ENCODE assay signal across 19 cellular contexts in the genomic region with DNA sequence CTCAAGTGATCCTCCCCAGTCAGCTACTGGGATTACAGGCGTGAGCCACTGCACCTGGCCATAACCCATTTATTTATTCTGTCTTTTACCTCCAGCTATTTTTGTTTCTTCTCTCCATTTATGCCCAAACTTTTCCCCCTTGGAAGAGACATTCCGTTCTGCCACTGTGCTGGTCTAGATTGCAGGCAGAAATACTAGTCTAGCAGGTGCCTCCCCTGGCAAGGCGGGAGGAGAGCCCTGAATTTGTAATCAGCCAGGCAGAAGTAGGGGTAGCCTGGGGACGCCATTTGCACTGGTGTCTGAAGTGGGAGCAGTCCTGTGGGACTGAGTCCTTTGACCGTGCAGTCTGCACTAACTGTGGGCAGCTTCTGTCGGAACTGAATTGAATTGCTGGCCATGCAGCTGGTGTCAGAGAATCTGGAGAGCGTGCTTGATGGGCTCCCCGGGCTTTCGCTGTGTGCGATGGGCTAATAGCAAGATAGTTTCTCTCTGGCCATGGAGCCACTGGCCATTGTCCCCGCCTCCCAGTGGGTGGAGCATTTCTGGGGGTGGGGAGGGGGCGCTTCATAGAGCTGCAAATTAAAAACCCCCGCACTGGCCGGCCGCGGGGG. TPM values are rescaled to one million over a fixed set of nuclear protein-coding genes. Genes with fewer than 3 reads are reported as not detected.
DNase-seq lines count a peak whose midpoint lies in the region; ATAC-seq, FAIRE-seq and TF ChIP-seq lines count a peak whose summit lies in the region.
"Had no signal": no experiment of that assay in that cellular context is flagged by ENCODE, and none has a peak within 500 bp of the region (broad histone marks: within the 10 kb centered on the region; RNA-seq: fewer than 3 reads in every experiment).

No MANE protein-coding gene starts in this region.

- H3K27me3 Mint-ChIP-seq in CD8-positive, alpha-beta T cell (ENCODE audit: low read depth) = no peaks in the 10 kb centered on the region
- H3K27me3 Mint-ChIP-seq in T-helper 17 cell (no peaks in the 10 kb centered on the region), natural killer cell (ENCODE audit: low read depth in 2 of 2) (no peaks in the 10 kb centered on the region)

- ATAC-seq in CD8-positive, alpha-beta T cell = no peak
- ATAC-seq in T-helper 17 cell = no peak
- no peak for ATAC-seq in natural killer cell
- ATAC-seq in GM21360 (IDR thresholded peaks at IDR 0.05; ENCODE audit: unreplicated experiment) = no peak
- ATAC-seq: mucosa of descending colon had no signal

- H3K4me1 ChIP-seq in CD8-positive, alpha-beta T cell (ENCODE audit: insufficient read depth, low read length) = peaks cover 74% of the 10 kb centered on the region

- peak overlapping the region; percentile 98 for H3K27ac Mint-ChIP-seq in CD8-positive, alpha-beta T cell
- H3K27ac Mint-ChIP-seq in T-helper 17 cell = peak overlapping the region; percentile 56
- H3K27ac Mint-ChIP-seq in natural killer cell = peak overlapping the region; percentile 93 to 97

- FAIRE-seq in HTR-8/SVneo (lab: Jason Lieb, UNC) = no peak

- H3K9me3 Mint-ChIP-seq in CD8-positive, alpha-beta T cell = peaks cover 2% of the 10 kb centered on the region
- peaks cover 0 to 2% of the 10 kb centered on the region in 2 donors for H3K9me3 Mint-ChIP-seq in natural killer cell

- intact Hi-C loops in CD8-positive, alpha-beta T cell (cut with DNase I, micrococcal nuclease) = no loop called here
- intact Hi-C loops in natural killer cell (cut with micrococcal nuclease) = no loop called here

- H3K36me3 Mint-ChIP-seq in CD8-positive, alpha-beta T cell = peaks cover 3% of the 10 kb centered on the region
- H3K36me3 Mint-ChIP-seq in T-helper 17 cell (ENCODE audit: low read depth) = no peaks in the 10 kb centered on the region
- H3K36me3 Mint-ChIP-seq in natural killer cell = no peaks in the 10 kb centered on the region

- H3K4me3 ChIP-seq in CD8-positive, alpha-beta T cell (ENCODE audit: low read depth, low read length) = no peak overlapping the region
- H3K4me3 ChIP-seq: cardiac muscle cell, mucosa of descending colon had no signal

- H3K9me3 ChIP-seq in CD8-positive, alpha-beta T cell (ENCODE audit: low read length) = no peaks in the 10 kb centered on the region
- no peaks in the 10 kb centered on the region for H3K9me3 ChIP-seq in T-helper 17 cell (ENCODE audit: control insufficient read depth, low read length, poor library complexity, severe bottlenecking)
- H3K9me3 ChIP-seq: mucosa of descending colon had no signal

- peak; percentile 22 for DNase-seq in NCI-H2227 (lab: John Stamatoyannopoulos, UW; ENCODE audit: unreplicated experiment)
- no peak for DNase-seq in NCI-H2227 treated with DMSO at 0.1 percent for 48 hours (lab: John Stamatoyannopoulos, UW)
- no peak for DNase-seq in CD8-positive, alpha-beta T cell
- no peak for DNase-seq in T-helper 17 cell
- no peak for DNase-seq in natural killer cell
- no peak for DNase-seq in DMS 273 treated with DMSO at 0.1 percent for 48 hours (lab: John Stamatoyannopoulos, UW)
- no peak for DNase-seq in HTR-8/SVneo (ENCODE audit: insufficient read length, low spot score)
- DNase-seq: activated CD4-positive, CD25-positive, alpha-beta regulatory T cell treated with anti-CD3 and anti-CD28 coated beads, Interleukin-2, amount 50 U/mL, for 72 hours; C1 segment of cervical spinal cord; effector CD4-positive, alpha-beta T cell; Kasumi-1; kidney glomerular epithelial cell; mucosa of descending colon; NCI-H1417 treated with DMSO at 0.1 percent for 48 hours; NK-92 treated with Interleukin-12 subunit alpha and Interleukin-12 subunit beta, amount 100 ng/mL, for 24 hours; SHP77 had no signal

- TF ChIP-seq CTCF in CD8-positive, alpha-beta T cell (IDR thresholded peaks at IDR 0.05) = no peak
- TF ChIP-seq CTCF in natural killer cell (IDR thresholded peaks at IDR 0.05) = no peak

- no peak overlapping the region for H3K27ac ChIP-seq in CD8-positive, alpha-beta T cell (ENCODE audit: low read depth, low read length)
- H3K27ac ChIP-seq: 22Rv1, cardiac muscle cell had no signal

- no peaks in the 10 kb centered on the region for H3K36me3 ChIP-seq in CD8-positive, alpha-beta T cell (ENCODE audit: insufficient read depth, low read length)
- H3K36me3 ChIP-seq: cardiac muscle cell had no signal

- H3K4me3 Mint-ChIP-seq in CD8-positive, alpha-beta T cell = no peak overlapping the region
- H3K4me3 Mint-ChIP-seq in T-helper 17 cell (no peak overlapping the region), natural killer cell (no peak overlapping the region)

- POLR2A ChIA-PET in CD8-positive, alpha-beta T cell (lab: Charles Lee) = interaction anchor here (0.7 to 1.7 kb wide), 2 partner anchors 16 to 63 kb away, joined by 3 to 4 read pairs; no protein-coding TSS in a partner anchor

- H3K4me1 Mint-ChIP-seq in CD8-positive, alpha-beta T cell (ENCODE audit: low read depth) = peaks cover 69% of the 10 kb centered on the region
- peaks cover 34% of the 10 kb centered on the region for H3K4me1 Mint-ChIP-seq in T-helper 17 cell
- H3K4me1 Mint-ChIP-seq in natural killer cell = peaks cover 54 to 60% of the 10 kb centered on the region in 2 donors

- CTCF ChIA-PET in CD8-positive, alpha-beta T cell (lab: Charles Lee) = interaction anchor here (1.1 to 2.2 kb wide), 5 partner anchors 20 to 62 kb away, joined by 3 to 9 read pairs (median 4); no protein-coding TSS in a partner anchor

- no peaks in the 10 kb centered on the region for H3K27me3 ChIP-seq in CD8-positive, alpha-beta T cell (ENCODE audit: insufficient read depth, low read length)
- H3K27me3 ChIP-seq: cardiac muscle cell had no signal

RNA-seq across cellular contexts. Expression of gene LITAF, which starts 31.5 kb away (rescaled TPM):
- total RNA-seq in CD8-positive, alpha-beta T cell = 100 to 1,000 TPM; 543 TPM
- 100 to 1,000 TPM in 1 of 2 donors, 10 to 100 TPM in 1; 93.1 to 155 TPM for total RNA-seq in T-helper 17 cell
- 100 to 1,000 TPM; 584 to 772 (median 726) TPM for total RNA-seq in natural killer cell

RNA-seq across cellular contexts. Expression of gene SNN, which starts 50.0 kb away (rescaled TPM):
- total RNA-seq in CD8-positive, alpha-beta T cell = 100 to 1,000 TPM; 105 to 107 TPM
- 10 to 100 TPM; 27.8 to 89.7 TPM for total RNA-seq in T-helper 17 cell
- total RNA-seq in natural killer cell = 10 to 100 TPM in 2 of 3 donors, 1 to 10 TPM in 1; 5.3 to 20.0 (median 12.5) TPM
